ENCODE assay signal across 17 cellular contexts in genomic region chr21:34093083-34093482, GRCh38. TPM values are rescaled to one million over a fixed set of nuclear protein-coding genes. Genes with fewer than 3 reads are reported as not detected.
DNase-seq lines count a peak whose midpoint lies in the region; ATAC-seq and TF ChIP-seq lines count a peak whose summit lies in the region.
"Had no signal": no experiment of that assay in that cellular context is flagged by ENCODE, and none has a peak within 500 bp of the region (broad histone marks: within the 10 kb centered on the region; RNA-seq: fewer than 3 reads in every experiment).

No MANE protein-coding gene starts in this region.

- TF ChIP-seq POLR2A in body of pancreas (IDR thresholded peaks at IDR 0.05) = no peak

- H3K36me3 Mint-ChIP-seq in natural killer cell (peaks cover 6% of the 10 kb centered on the region), memory B cell (peaks cover 19% of the 10 kb centered on the region)
- peaks cover 17% of the 10 kb centered on the region for H3K36me3 Mint-ChIP-seq in natural killer cell treated with Interleukin-12 subunit alpha and Interleukin-12 subunit beta and Interleukin-15 and Interleukin-18, amount 100 ng/mL, for 72 hours

- no peak for DNase-seq in natural killer cell
- no peak for DNase-seq in natural killer cell treated with Interleukin-12 subunit alpha and Interleukin-12 subunit beta and Interleukin-15 and Interleukin-18, amount 100 ng/mL, for 72 hours (ENCODE audit: low spot score)
- no peak for DNase-seq in adipocyte (ENCODE audit: low read depth)
- DNase-seq in memory B cell (ENCODE audit: low spot score in 2 of 2) = no peak
- DNase-seq in body of pancreas = no peak
- DNase-seq in NCI-H345 (lab: John Stamatoyannopoulos, UW) = no peak
- DNase-seq in posterior vena cava (ENCODE audit: low spot score) = no peak
- DNase-seq: Caco-2, EL, Karpas-422, MG63, NCI-H1092, NCI-H2227 treated with DMSO at 0.1 percent for 48 hours, NCI-H526 treated with DMSO at 0.1 percent for 48 hours, SJCRH30 had no signal

- H3K4me3 ChIP-seq in adipocyte (ENCODE audit: low read length) (no peak overlapping the region), body of pancreas (no peak overlapping the region)
- H3K4me3 ChIP-seq: MG63, SJCRH30 had no signal

- H3K9me3 Mint-ChIP-seq in natural killer cell = no peaks in the 10 kb centered on the region
- no peaks in the 10 kb centered on the region for H3K9me3 Mint-ChIP-seq in natural killer cell treated with Interleukin-12 subunit alpha and Interleukin-12 subunit beta and Interleukin-15 and Interleukin-18, amount 100 ng/mL, for 72 hours
- no peaks in the 10 kb centered on the region for H3K9me3 Mint-ChIP-seq in memory B cell

- H3K27ac ChIP-seq in body of pancreas = no peak overlapping the region
- H3K27ac ChIP-seq: C4-2B, RWPE1, SJCRH30 had no signal

- H3K4me3 Mint-ChIP-seq in natural killer cell (no peak overlapping the region), memory B cell (no peak overlapping the region)
- H3K4me3 Mint-ChIP-seq in natural killer cell treated with Interleukin-12 subunit alpha and Interleukin-12 subunit beta and Interleukin-15 and Interleukin-18, amount 100 ng/mL, for 72 hours = no peak overlapping the region

- H3K27me3 ChIP-seq in adipocyte (replicated peaks; ENCODE audit: control insufficient read depth, insufficient read depth, low read length) (no peaks in the 10 kb centered on the region), body of pancreas (no peaks in the 10 kb centered on the region)
- H3K27me3 ChIP-seq: MG63, SJCRH30 had no signal

- 88 to 91% methylated on average over 3 of the region's 3 CpGs for WGBS in body of pancreas, 2 donors

- TF ChIP-seq CTCF in natural killer cell (IDR thresholded peaks at IDR 0.05) (no peak), body of pancreas (IDR thresholded peaks at IDR 0.05) (no peak)

- peak overlapping the region; percentile 59 to 69 for H3K27ac Mint-ChIP-seq in natural killer cell
- no peak overlapping the region for H3K27ac Mint-ChIP-seq in natural killer cell treated with Interleukin-12 subunit alpha and Interleukin-12 subunit beta and Interleukin-15 and Interleukin-18, amount 100 ng/mL, for 72 hours
- peak overlapping the region; percentile 35 for H3K27ac Mint-ChIP-seq in memory B cell

- H3K36me3 ChIP-seq in adipocyte (ENCODE audit: control insufficient read depth, insufficient read depth, low read length, severe bottlenecking) (peaks cover 24% of the 10 kb centered on the region), body of pancreas (replicated peaks in 1 of 2; ENCODE audit: insufficient read depth in 1 of 2, low read depth in 2 of 2) (no peaks in the 10 kb centered on the region)

- ATAC-seq in natural killer cell (no peak), memory B cell (ENCODE audit: low read depth) (no peak), body of pancreas (no peak)
- ATAC-seq in natural killer cell treated with Interleukin-12 subunit alpha and Interleukin-12 subunit beta and Interleukin-15 and Interleukin-18, amount 100 ng/mL, for 72 hours = no peak

- H3K4me1 Mint-ChIP-seq in natural killer cell = peaks cover 73 to 77% of the 10 kb centered on the region in 2 donors
- H3K4me1 Mint-ChIP-seq in natural killer cell treated with Interleukin-12 subunit alpha and Interleukin-12 subunit beta and Interleukin-15 and Interleukin-18, amount 100 ng/mL, for 72 hours (ENCODE audit: low read depth in 2 of 2) = peaks cover 34 to 42% of the 10 kb centered on the region in 2 donors
- H3K4me1 Mint-ChIP-seq in memory B cell = peaks cover 40% of the 10 kb centered on the region

- intact Hi-C loops in natural killer cell (cut with micrococcal nuclease) (no loop called here), body of pancreas (cut with DNase I) (no loop called here), posterior vena cava (cut with DNase I) (no loop called here)

- H3K4me1 ChIP-seq in adipocyte (ENCODE audit: control insufficient read depth, insufficient read depth, low read length) (peaks cover 33% of the 10 kb centered on the region), body of pancreas (peaks cover 14% of the 10 kb centered on the region)
- H3K4me1 ChIP-seq: SJCRH30 had no signal

- peak overlapping the region; percentile 22 for H3K9ac ChIP-seq in adipocyte (ENCODE audit: low read length)

- H3K9me3 ChIP-seq in adipocyte (ENCODE audit: control insufficient read depth, low read length) (no peaks in the 10 kb centered on the region), body of pancreas (no peaks in the 10 kb centered on the region)
- H3K9me3 ChIP-seq: Caco-2, MG63, SJCRH30 had no signal

- H3K27me3 Mint-ChIP-seq in natural killer cell (ENCODE audit: low read depth in 2 of 2) (no peaks in the 10 kb centered on the region), memory B cell (no peaks in the 10 kb centered on the region)
- H3K27me3 Mint-ChIP-seq in natural killer cell treated with Interleukin-12 subunit alpha and Interleukin-12 subunit beta and Interleukin-15 and Interleukin-18, amount 100 ng/mL, for 72 hours = no peaks in the 10 kb centered on the region

RNA-seq across cellular contexts. Expression of gene MRPS6, which starts 19.7 kb away (rescaled TPM):
- 10 to 100 TPM; 42.7 to 54.5 (median 44.3) TPM for total RNA-seq in natural killer cell
- 100 to 1,000 TPM; 122 to 188 TPM for total RNA-seq in natural killer cell treated with Interleukin-12 subunit alpha and Interleukin-12 subunit beta and Interleukin-15 and Interleukin-18, amount 100 ng/mL, for 72 hours
- total RNA-seq in body of pancreas = 10 to 100 TPM in 1 of 2 donors, 1 to 10 TPM in 1; 2.3 to 15.8 TPM
- total RNA-seq in posterior vena cava = 10 to 100 TPM; 45.8 to 64.0 TPM

RNA-seq across cellular contexts. Expression of gene SLC5A3, which starts 19.7 kb away (rescaled TPM):
- total RNA-seq in natural killer cell = 10 to 100 TPM; 14.5 to 25.1 (median 17.9) TPM
- 10 to 100 TPM; 36.1 to 59.1 TPM for total RNA-seq in natural killer cell treated with Interleukin-12 subunit alpha and Interleukin-12 subunit beta and Interleukin-15 and Interleukin-18, amount 100 ng/mL, for 72 hours
- total RNA-seq in body of pancreas = 1 to 10 TPM; 7.3 to 7.8 TPM
- 10 to 100 TPM; 10.9 to 16.4 TPM for total RNA-seq in posterior vena cava

Comparison
In these comparisons a context has a peak if more than half of its experiments do, and no peak if none do; other contexts are left out.
1. H3K27ac Mint-ChIP-seq: peak in natural killer cell (2 of 2) and memory B cell (single experiment); none in natural killer cell treated with Interleukin-12 subunit alpha and Interleukin-12 subunit beta and Interleukin-15 and Interleukin-18, amount 100 ng/mL, for 72 hours (0 of 2).